Comparison of ENCODE assay signal across 11 cellular contexts in genomic region chr1:3677411-3677944, GRCh38.
A peak's percentile ranks its signal among the peaks of the same experiment; 100 is the strongest.
DNase-seq lines count a peak whose midpoint lies in the region; ATAC-seq lines count a peak whose summit lies in the region.
"Had no signal": no experiment of that assay in that cellular context is flagged by ENCODE, and none has a peak within 500 bp of the region (broad histone marks: within the 10 kb centered on the region; RNA-seq: fewer than 3 reads in every experiment).

No MANE protein-coding gene starts in this region.

- peaks cover 17 to 40% of the 10 kb centered on the region in 2 donors for H3K4me1 Mint-ChIP-seq in effector memory CD8-positive, alpha-beta T cell (ENCODE audit: low read depth in 2 of 2)

- H3K27ac Mint-ChIP-seq in effector memory CD8-positive, alpha-beta T cell = peak overlapping the region; percentile 58 to 69

- H3K9me3 Mint-ChIP-seq in effector memory CD8-positive, alpha-beta T cell = no peaks in the 10 kb centered on the region

- no peak for DNase-seq in effector memory CD8-positive, alpha-beta T cell
- no peak for DNase-seq in NCI-H526 (lab: John Stamatoyannopoulos, UW)
- no peak for DNase-seq in DMS153 treated with DMSO at 0.1 percent for 48 hours (lab: John Stamatoyannopoulos, UW; ENCODE audit: unreplicated experiment)
- DNase-seq: activated CD4-positive, CD25-positive, alpha-beta regulatory T cell treated with anti-CD3 and anti-CD28 coated beads, Interleukin-2, amount 50 U/mL, for 72 hours; NCI-H69; stimulated activated CD4-positive, alpha-beta T cell treated with anti-CD3 and anti-CD28 coated beads, Interleukin-12 subunit alpha, Interleukin-12 subunit beta, amount 100 ng/mL, for 4 hours had no signal

- ATAC-seq in GM18511 (IDR thresholded peaks at IDR 0.05; ENCODE audit: unreplicated experiment) = peak; percentile 21
- peak; percentile 26 for ATAC-seq in GM21528 (IDR thresholded peaks at IDR 0.05; ENCODE audit: low FRiP score, unreplicated experiment)
- peak; percentile 1 for ATAC-seq in HG03520 (IDR thresholded peaks at IDR 0.05; ENCODE audit: unreplicated experiment)
- ATAC-seq in effector memory CD8-positive, alpha-beta T cell (replicated peaks) = no peak
- no peak for ATAC-seq in HG03095 (IDR thresholded peaks at IDR 0.05; ENCODE audit: unreplicated experiment)
- ATAC-seq in HG03139 (IDR thresholded peaks at IDR 0.05; ENCODE audit: unreplicated experiment) = no peak

- H3K36me3 Mint-ChIP-seq in effector memory CD8-positive, alpha-beta T cell (ENCODE audit: insufficient read depth) = no peaks in the 10 kb centered on the region

- H3K27me3 Mint-ChIP-seq in effector memory CD8-positive, alpha-beta T cell = peaks cover 5 to 15% of the 10 kb centered on the region in 2 donors

- peak overlapping the region; percentile 13 to 44 for H3K4me3 Mint-ChIP-seq in effector memory CD8-positive, alpha-beta T cell

Comparison
In these comparisons a context has a peak if more than half of its experiments do, and no peak if none do; other contexts are left out.
1. ATAC-seq: peak in GM18511 (single experiment), GM21528 (single experiment) and HG03520 (single experiment); none in effector memory CD8-positive, alpha-beta T cell (single experiment), HG03095 (single experiment) and HG03139 (single experiment).